2 cellular contexts compared by ENCODE assay signal in the genomic region with DNA sequence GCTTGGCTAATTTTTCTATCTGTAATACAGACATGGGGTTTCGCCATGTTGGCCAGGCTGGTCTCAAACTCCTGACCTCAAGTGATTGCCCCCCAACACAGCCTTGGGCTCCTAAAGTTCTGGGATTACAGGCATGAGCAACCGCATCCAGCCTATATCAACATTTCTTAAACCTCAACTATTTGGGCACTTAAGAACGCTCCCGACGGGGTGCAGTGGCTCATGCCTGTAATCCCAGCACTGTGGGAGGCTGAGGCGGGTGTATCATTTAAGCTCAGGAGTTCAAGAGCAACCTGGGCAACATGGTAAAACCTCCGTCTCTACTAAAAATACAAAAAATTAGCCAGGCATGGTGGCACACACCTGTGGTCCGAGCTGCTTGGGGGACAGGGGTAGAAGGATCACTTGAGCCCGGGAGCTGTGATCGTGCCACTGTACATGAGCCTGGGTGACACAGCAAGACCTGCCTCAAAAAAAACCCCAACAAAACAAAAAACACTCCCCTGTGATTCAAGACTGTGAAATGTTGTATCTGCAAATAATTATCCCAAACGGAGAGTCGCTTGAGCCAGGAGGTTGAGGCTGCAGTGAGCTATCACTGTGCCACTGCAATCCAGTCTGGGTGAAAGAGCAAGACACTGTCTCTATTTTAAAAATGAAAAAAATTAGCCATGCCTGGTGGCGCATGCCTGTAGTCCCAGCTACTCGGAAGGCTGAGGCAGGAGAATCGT.
TF ChIP-seq lines count a peak whose summit lies in the region.

No MANE protein-coding gene starts in this region.

TF ChIP-seq in SK-N-SH treated with all-trans-retinoic acid at 6 μM for 48 hours, 23 proteins besides CTCF, POLR2A, EP300 and RAD21 (continued from another document):
- TF ChIP-seq, protein P1, sequence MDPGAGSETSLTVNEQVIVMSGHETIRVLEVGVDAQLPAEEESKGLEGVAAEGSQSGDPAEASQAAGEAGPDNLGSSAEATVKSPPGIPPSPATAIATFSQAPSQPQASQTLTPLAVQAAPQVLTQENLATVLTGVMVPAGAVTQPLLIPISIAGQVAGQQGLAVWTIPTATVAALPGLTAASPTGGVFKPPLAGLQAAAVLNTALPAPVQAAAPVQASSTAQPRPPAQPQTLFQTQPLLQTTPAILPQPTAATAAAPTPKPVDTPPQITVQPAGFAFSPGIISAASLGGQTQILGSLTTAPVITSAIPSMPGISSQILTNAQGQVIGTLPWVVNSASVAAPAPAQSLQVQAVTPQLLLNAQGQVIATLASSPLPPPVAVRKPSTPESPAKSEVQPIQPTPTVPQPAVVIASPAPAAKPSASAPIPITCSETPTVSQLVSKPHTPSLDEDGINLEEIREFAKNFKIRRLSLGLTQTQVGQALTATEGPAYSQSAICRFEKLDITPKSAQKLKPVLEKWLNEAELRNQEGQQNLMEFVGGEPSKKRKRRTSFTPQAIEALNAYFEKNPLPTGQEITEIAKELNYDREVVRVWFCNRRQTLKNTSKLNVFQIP (CRISPR knock-in tag; IDR thresholded peaks at IDR 0.05; ENCODE audit: borderline replicate concordance, low read depth): no peak
- TF ChIP-seq ZNF8 (CRISPR knock-in tag; IDR thresholded peaks at IDR 0.05): no peak
- no peak for TF ChIP-seq CSDC2 (CRISPR knock-in tag; IDR thresholded peaks at IDR 0.05)
- TF ChIP-seq, protein P2, sequence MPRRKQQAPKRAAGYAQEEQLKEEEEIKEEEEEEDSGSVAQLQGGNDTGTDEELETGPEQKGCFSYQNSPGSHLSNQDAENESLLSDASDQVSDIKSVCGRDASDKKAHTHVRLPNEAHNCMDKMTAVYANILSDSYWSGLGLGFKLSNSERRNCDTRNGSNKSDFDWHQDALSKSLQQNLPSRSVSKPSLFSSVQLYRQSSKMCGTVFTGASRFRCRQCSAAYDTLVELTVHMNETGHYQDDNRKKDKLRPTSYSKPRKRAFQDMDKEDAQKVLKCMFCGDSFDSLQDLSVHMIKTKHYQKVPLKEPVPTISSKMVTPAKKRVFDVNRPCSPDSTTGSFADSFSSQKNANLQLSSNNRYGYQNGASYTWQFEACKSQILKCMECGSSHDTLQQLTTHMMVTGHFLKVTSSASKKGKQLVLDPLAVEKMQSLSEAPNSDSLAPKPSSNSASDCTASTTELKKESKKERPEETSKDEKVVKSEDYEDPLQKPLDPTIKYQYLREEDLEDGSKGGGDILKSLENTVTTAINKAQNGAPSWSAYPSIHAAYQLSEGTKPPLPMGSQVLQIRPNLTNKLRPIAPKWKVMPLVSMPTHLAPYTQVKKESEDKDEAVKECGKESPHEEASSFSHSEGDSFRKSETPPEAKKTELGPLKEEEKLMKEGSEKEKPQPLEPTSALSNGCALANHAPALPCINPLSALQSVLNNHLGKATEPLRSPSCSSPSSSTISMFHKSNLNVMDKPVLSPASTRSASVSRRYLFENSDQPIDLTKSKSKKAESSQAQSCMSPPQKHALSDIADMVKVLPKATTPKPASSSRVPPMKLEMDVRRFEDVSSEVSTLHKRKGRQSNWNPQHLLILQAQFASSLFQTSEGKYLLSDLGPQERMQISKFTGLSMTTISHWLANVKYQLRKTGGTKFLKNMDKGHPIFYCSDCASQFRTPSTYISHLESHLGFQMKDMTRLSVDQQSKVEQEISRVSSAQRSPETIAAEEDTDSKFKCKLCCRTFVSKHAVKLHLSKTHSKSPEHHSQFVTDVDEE (CRISPR knock-in tag; IDR thresholded peaks at IDR 0.05): no peak
- no peak for TF ChIP-seq TCF4 (CRISPR knock-in tag; IDR thresholded peaks at IDR 0.05; ENCODE audit: borderline replicate concordance)
- TF ChIP-seq ZC3H10 (CRISPR knock-in tag; IDR thresholded peaks at IDR 0.05): no peak
- TF ChIP-seq ZFP30 (CRISPR knock-in tag; IDR thresholded peaks at IDR 0.05): no peak

TF ChIP-seq in SK-N-SH, 30 proteins besides CTCF, POLR2A, EP300 and RAD21 (continued from another document):
- TF ChIP-seq IRF3 (IDR thresholded peaks at IDR 0.05; ENCODE audit: low read depth, low read length) (no peak), FOXJ3 (CRISPR knock-in tag; IDR thresholded peaks at IDR 0.05) (no peak), TEAD4 (IDR thresholded peaks at IDR 0.05; ENCODE audit: borderline replicate concordance, insufficient read depth) (no peak), NRF1 (IDR thresholded peaks at IDR 0.05; ENCODE audit: low read depth, low read length) (no peak), NFIC (IDR thresholded peaks at IDR 0.05; ENCODE audit: borderline replicate concordance) (no peak), RCOR1 (IDR thresholded peaks at IDR 0.05; ENCODE audit: low read length) (no peak), SMC3 (IDR thresholded peaks at IDR 0.05; ENCODE audit: low read depth, low read length) (no peak)
- TF ChIP-seq, protein P3, sequence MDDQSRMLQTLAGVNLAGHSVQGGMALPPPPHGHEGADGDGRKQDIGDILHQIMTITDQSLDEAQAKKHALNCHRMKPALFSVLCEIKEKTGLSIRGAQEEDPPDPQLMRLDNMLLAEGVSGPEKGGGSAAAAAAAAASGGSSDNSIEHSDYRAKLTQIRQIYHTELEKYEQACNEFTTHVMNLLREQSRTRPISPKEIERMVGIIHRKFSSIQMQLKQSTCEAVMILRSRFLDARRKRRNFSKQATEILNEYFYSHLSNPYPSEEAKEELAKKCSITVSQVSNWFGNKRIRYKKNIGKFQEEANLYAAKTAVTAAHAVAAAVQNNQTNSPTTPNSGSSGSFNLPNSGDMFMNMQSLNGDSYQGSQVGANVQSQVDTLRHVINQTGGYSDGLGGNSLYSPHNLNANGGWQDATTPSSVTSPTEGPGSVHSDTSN (IDR thresholded peaks at IDR 0.05): no peak
